ENCODE assay signal across 18 cellular contexts in the genomic region with DNA sequence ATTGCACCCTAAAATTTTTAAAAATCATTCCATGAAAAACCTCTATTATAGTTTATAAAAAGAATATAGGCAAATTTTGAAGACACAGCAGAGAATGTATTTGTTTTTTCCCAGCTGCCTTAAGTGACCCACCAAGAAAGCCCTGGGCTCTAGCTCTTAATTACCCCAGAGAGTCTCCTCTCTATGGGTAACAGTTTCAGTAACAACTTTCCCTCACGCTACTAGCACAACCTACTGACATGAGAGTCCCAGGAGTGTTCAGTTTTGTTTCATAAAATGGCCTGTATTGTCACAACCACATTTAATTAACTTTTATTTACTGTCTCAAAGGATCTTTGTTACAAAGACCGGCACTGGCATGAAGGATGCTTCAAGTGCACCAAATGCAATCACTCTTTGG. TPM values are rescaled to one million over a fixed set of nuclear protein-coding genes. Genes with fewer than 3 reads are reported as not detected.
DNase-seq lines count a peak whose midpoint lies in the region; ATAC-seq and TF ChIP-seq lines count a peak whose summit lies in the region.
"Had no signal": no experiment of that assay in that cellular context is flagged by ENCODE, and none has a peak within 500 bp of the region (broad histone marks: within the 10 kb centered on the region; RNA-seq: fewer than 3 reads in every experiment).

No MANE protein-coding gene starts in this region.

- TF ChIP-seq CTCF in glutamatergic neuron (IDR thresholded peaks at IDR 0.05; ENCODE audit: partially characterized antibody, unreplicated experiment) (no peak), mucosa of descending colon (IDR thresholded peaks at IDR 0.05) (no peak)

- peaks cover 24% of the 10 kb centered on the region for H3K4me1 Mint-ChIP-seq in glutamatergic neuron (ENCODE audit: low read depth, unreplicated experiment)

- DNase-seq in NCI-H1436 treated with DMSO at 0.1 percent for 48 hours (lab: John Stamatoyannopoulos, UW): peak; percentile 88
- peak; percentile 81 for DNase-seq in NCI-H345 (lab: John Stamatoyannopoulos, UW)
- DNase-seq in glutamatergic neuron: no peak
- no peak for DNase-seq in H4 (ENCODE audit: low spot score)
- no peak for DNase-seq in mucosa of descending colon
- DNase-seq in kidney glomerular epithelial cell (lab: John Stamatoyannopoulos, UW): no peak
- DNase-seq: CD4-positive, alpha-beta T cell; GDM1; GM23248; KG1; NCI-H1694; NCI-H226 had no signal

- no peak overlapping the region for H3K4me3 ChIP-seq in mucosa of descending colon
- H3K4me3 ChIP-seq: GM23248 had no signal

- no peaks in the 10 kb centered on the region for H3K9me3 ChIP-seq in mucosa of descending colon

- peak; percentile 78 for ATAC-seq in GM19463 (IDR thresholded peaks at IDR 0.05; ENCODE audit: unreplicated experiment)
- no peak for ATAC-seq in GM21723 (IDR thresholded peaks at IDR 0.05; ENCODE audit: unreplicated experiment)
- ATAC-seq in mucosa of descending colon: no peak
- ATAC-seq: HepG2, Right ventricle myocardium inferior had no signal

- no peaks in the 10 kb centered on the region for H3K36me3 Mint-ChIP-seq in glutamatergic neuron (ENCODE audit: unreplicated experiment)

- peak overlapping the region; percentile 62 for H3K27ac Mint-ChIP-seq in glutamatergic neuron (ENCODE audit: unreplicated experiment)
- H3K27ac Mint-ChIP-seq: B cell; CD4-positive, alpha-beta T cell had no signal

- no peaks in the 10 kb centered on the region for H3K36me3 ChIP-seq in mucosa of descending colon (ENCODE audit: low read depth)

- no peaks in the 10 kb centered on the region for H3K27me3 Mint-ChIP-seq in glutamatergic neuron (ENCODE audit: unreplicated experiment)

- H3K9me3 Mint-ChIP-seq in glutamatergic neuron (ENCODE audit: unreplicated experiment): no peaks in the 10 kb centered on the region
- H3K9me3 Mint-ChIP-seq: CD4-positive, alpha-beta T cell had no signal

- H3K4me1 ChIP-seq in mucosa of descending colon (ENCODE audit: low read depth): no peaks in the 10 kb centered on the region

- no peak overlapping the region for H3K4me3 Mint-ChIP-seq in glutamatergic neuron (ENCODE audit: unreplicated experiment)
- H3K4me3 Mint-ChIP-seq: B cell; CD4-positive, alpha-beta T cell had no signal

- intact Hi-C loops in mucosa of descending colon (cut with DNase I, micrococcal nuclease): no loop called here

RNA-seq across cellular contexts. Expression of gene FHL5, which starts 41.5 kb away (rescaled TPM):
- total RNA-seq in glutamatergic neuron (ENCODE audit: unreplicated experiment) (not detected), mucosa of descending colon (1 to 10 TPM in 2 of 3 donors, under 1 TPM in 1; 0.69 to 7.2 (median 4.2) TPM)
- not detected in 2 replicates for total RNA-seq in H4 (2014; rRNA removed; shearing (Covaris generic))
- total RNA-seq: B cell; CD4-positive, alpha-beta T cell; GM23248; HepG2; M059J had no signal

Comparison
In these comparisons a context has a peak if more than half of its experiments do, and no peak if none do; other contexts are left out.
1. DNase-seq: peak in NCI-H1436 treated with DMSO at 0.1 percent for 48 hours (single experiment) and NCI-H345 (single experiment); none in glutamatergic neuron (single experiment), H4 (single experiment), mucosa of descending colon (0 of 3) and kidney glomerular epithelial cell (single experiment).